ENCODE assay signal across 6 cellular contexts in the genomic region with DNA sequence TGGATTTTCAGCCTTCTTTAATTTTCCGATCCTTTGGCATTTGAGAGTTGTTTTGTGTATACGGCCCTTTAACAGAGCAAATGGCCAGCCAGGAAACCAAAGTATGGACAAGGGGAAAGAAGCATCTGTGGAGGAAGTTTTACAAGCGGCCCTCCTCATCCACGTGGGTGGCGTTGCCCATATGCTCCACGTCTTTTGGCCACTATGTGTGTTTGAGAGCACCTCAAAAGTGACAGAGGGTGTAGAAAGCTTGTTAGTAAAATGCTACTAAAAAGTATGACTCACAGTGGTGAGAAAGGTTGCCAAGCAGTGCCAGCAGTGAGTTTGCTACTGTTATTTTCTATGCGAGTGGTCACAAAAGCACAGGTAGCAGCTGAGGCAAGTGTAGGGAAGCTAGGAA.
"Had no signal": no experiment of that assay in that cellular context is flagged by ENCODE, and none has a peak within 500 bp of the region (broad histone marks: within the 10 kb centered on the region; RNA-seq: fewer than 3 reads in every experiment).

No MANE protein-coding gene starts in this region.

- DNase-seq: IMR-90, KBM-7, KG1 had no signal

- H3K4me3 ChIP-seq: K562 had no signal

- FAIRE-seq: HepG2, HTR-8/SVneo, K562 had no signal
